Comparison of ENCODE assay signal across 1 cellular context in the genomic region with DNA sequence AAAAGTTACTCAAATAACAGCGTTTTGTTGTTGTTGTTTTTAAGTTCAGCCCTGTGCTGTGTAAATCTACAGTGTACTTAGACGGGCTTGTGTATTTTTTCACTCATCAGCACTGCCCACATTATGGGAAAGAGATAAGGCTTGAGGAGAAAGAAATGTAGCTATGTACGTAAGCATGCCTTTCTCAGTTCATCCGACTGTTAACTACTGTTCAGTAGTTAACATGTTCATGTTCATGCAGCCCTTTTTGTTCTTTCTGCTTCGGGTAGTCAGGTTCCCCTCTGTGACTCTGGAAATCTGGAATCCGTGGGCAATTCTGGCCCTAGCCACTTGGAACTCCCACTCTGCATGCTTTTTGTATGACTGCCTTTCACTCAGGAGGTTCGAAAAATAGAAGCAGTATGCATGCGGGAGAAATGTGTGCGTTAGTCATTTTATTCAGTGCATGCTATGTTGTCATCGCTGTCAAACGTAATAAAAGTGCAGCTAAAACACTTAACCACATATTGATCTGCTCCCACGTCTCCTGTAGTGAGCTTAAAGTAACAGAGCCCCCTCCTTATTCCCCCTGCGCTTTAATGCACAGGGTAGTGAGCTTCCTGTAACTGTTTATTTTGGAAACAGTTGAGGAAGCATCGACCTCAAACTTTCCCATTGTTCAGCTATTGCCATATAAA.
TF ChIP-seq lines count a peak whose summit lies in the region.

No MANE protein-coding gene starts in this region.

TF ChIP-seq in HEK293, 187 proteins besides CTCF, POLR2A, EP300 and RAD21 (continued from another document and continues in another):
- TF ChIP-seq, protein P1, sequence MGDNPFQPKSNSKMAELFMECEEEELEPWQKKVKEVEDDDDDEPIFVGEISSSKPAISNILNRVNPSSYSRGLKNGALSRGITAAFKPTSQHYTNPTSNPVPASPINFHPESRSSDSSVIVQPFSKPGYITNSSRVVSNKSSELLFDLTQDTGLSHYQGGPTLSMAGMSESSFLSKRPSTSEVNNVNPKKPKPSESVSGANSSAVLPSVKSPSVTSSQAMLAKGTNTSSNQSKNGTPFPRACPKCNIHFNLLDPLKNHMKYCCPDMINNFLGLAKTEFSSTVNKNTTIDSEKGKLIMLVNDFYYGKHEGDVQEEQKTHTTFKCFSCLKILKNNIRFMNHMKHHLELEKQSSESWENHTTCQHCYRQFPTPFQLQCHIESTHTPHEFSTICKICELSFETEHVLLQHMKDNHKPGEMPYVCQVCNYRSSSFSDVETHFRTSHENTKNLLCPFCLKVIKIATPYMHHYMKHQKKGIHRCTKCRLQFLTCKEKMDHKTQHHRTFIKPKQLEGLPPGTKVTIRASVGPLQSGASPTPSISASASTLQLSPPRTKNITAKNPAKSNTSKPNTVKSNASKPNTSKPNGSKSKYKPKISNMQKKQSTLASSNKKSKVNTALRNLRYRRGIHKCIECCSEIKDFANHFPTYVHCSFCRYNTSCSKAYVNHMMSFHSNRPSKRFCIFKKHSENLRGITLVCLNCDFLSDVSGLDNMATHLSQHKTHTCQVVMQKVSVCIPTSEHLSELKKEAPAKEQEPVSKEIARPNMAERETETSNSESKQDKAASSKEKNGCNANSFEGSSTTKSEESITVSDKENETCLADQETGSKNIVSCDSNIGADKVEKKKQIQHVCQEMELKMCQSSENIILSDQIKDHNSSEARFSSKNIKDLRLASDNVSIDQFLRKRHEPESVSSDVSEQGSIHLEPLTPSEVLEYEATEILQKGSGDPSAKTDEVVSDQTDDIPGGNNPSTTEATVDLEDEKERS (tag by site-specific recombination; IDR thresholded peaks at IDR 0.05) = no peak
- TF ChIP-seq ZEB2 (tag by site-specific recombination; IDR thresholded peaks at IDR 0.05) (0 out of 2 replicates have a peak, but pooled peaks have one; percentile 24), ZNF248 (tag by site-specific recombination; IDR thresholded peaks at IDR 0.05) (no peak), ZBTB8A (tag by site-specific recombination; IDR thresholded peaks at IDR 0.05) (0 out of 2 replicates have a peak, but pooled peaks have one; percentile 15), ZNF623 (tag by site-specific recombination; IDR thresholded peaks at IDR 0.05) (no peak), ZNF660 (tag by site-specific recombination; IDR thresholded peaks at IDR 0.05) (no peak), ZNF155 (tag by site-specific recombination; IDR thresholded peaks at IDR 0.05) (no peak), KLF10 (tag by site-specific recombination; IDR thresholded peaks at IDR 0.05) (0 out of 2 replicates have a peak, but pooled peaks have one; percentile 21), ZNF624 (tag by site-specific recombination; IDR thresholded peaks at IDR 0.05) (no peak), WT1 (tag by site-specific recombination; IDR thresholded peaks at IDR 0.05) (no peak), ZNF335 (tag by site-specific recombination; conservative IDR thresholded peaks at IDR 0.05) (peak; percentile 35; the same call in 1 of the 2 replicates), ZSCAN30 (tag by site-specific recombination; IDR thresholded peaks at IDR 0.05) (no peak), ZNF140 (tag by site-specific recombination; IDR thresholded peaks at IDR 0.05) (no peak), ZIC2 (tag by site-specific recombination; IDR thresholded peaks at IDR 0.05) (peak; percentile 72), ZNF23 (tag by site-specific recombination; IDR thresholded peaks at IDR 0.05; ENCODE audit: borderline replicate concordance) (no peak), ZNF174 (tag by site-specific recombination; IDR thresholded peaks at IDR 0.05) (no peak), ZNF792 (tag by site-specific recombination; IDR thresholded peaks at IDR 0.05) (peak; percentile 31; the same call in 1 of the 2 replicates), ZBTB17 (tag by site-specific recombination; IDR thresholded peaks at IDR 0.05) (peak; percentile 53), ZBTB21 (tag by site-specific recombination; IDR thresholded peaks at IDR 0.05) (peak; percentile 91), SP3 (tag by site-specific recombination; IDR thresholded peaks at IDR 0.05) (no peak), ZNF585B (tag by site-specific recombination; IDR thresholded peaks at IDR 0.05) (no peak), GLIS1 (tag by site-specific recombination; IDR thresholded peaks at IDR 0.05) (peak; percentile 53; the same call in 1 of the 2 replicates), ZNF843 (tag by site-specific recombination; IDR thresholded peaks at IDR 0.05) (peak; percentile 83), HOXA7 (CRISPR knock-in tag; IDR thresholded peaks at IDR 0.05; ENCODE audit: borderline replicate concordance) (no peak), ZNF626 (tag by site-specific recombination; IDR thresholded peaks at IDR 0.05) (no peak), ZNF561 (tag by site-specific recombination; IDR thresholded peaks at IDR 0.05; ENCODE audit: borderline replicate concordance) (no peak), ZNF654 (tag by site-specific recombination; IDR thresholded peaks at IDR 0.05; ENCODE audit: low read depth) (no peak), ZNF114 (tag by site-specific recombination; IDR thresholded peaks at IDR 0.05) (no peak)
- TF ChIP-seq, protein P2, sequence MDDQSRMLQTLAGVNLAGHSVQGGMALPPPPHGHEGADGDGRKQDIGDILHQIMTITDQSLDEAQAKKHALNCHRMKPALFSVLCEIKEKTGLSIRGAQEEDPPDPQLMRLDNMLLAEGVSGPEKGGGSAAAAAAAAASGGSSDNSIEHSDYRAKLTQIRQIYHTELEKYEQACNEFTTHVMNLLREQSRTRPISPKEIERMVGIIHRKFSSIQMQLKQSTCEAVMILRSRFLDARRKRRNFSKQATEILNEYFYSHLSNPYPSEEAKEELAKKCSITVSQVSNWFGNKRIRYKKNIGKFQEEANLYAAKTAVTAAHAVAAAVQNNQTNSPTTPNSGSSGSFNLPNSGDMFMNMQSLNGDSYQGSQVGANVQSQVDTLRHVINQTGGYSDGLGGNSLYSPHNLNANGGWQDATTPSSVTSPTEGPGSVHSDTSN (CRISPR knock-in tag; IDR thresholded peaks at IDR 0.05) = no peak
- TF ChIP-seq, protein P3, sequence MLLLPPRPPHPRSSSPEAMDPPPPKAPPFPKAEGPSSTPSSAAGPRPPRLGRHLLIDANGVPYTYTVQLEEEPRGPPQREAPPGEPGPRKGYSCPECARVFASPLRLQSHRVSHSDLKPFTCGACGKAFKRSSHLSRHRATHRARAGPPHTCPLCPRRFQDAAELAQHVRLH (tag by site-specific recombination; IDR thresholded peaks at IDR 0.05) = peak; percentile 67; the same call in 1 of the 2 replicates
- TF ChIP-seq, protein P4, sequence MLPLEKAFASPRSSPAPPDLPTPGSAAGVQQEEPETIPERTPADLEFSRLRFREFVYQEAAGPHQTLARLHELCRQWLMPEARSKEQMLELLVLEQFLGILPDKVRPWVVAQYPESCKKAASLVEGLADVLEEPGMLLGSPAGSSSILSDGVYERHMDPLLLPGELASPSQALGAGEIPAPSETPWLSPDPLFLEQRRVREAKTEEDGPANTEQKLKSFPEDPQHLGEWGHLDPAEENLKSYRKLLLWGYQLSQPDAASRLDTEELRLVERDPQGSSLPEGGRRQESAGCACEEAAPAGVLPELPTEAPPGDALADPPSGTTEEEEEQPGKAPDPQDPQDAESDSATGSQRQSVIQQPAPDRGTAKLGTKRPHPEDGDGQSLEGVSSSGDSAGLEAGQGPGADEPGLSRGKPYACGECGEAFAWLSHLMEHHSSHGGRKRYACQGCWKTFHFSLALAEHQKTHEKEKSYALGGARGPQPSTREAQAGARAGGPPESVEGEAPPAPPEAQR (tag by site-specific recombination; IDR thresholded peaks at IDR 0.05) = no peak
- TF ChIP-seq, protein P5, sequence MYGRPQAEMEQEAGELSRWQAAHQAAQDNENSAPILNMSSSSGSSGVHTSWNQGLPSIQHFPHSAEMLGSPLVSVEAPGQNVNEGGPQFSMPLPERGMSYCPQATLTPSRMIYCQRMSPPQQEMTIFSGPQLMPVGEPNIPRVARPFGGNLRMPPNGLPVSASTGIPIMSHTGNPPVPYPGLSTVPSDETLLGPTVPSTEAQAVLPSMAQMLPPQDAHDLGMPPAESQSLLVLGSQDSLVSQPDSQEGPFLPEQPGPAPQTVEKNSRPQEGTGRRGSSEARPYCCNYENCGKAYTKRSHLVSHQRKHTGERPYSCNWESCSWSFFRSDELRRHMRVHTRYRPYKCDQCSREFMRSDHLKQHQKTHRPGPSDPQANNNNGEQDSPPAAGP (tag by site-specific recombination; IDR thresholded peaks at IDR 0.05) = no peak
- TF ChIP-seq, protein P6, sequence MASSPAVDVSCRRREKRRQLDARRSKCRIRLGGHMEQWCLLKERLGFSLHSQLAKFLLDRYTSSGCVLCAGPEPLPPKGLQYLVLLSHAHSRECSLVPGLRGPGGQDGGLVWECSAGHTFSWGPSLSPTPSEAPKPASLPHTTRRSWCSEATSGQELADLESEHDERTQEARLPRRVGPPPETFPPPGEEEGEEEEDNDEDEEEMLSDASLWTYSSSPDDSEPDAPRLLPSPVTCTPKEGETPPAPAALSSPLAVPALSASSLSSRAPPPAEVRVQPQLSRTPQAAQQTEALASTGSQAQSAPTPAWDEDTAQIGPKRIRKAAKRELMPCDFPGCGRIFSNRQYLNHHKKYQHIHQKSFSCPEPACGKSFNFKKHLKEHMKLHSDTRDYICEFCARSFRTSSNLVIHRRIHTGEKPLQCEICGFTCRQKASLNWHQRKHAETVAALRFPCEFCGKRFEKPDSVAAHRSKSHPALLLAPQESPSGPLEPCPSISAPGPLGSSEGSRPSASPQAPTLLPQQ (tag by site-specific recombination; IDR thresholded peaks at IDR 0.05) = 0 out of 2 replicates have a peak, but pooled peaks have one; percentile 48
- TF ChIP-seq, protein P7, sequence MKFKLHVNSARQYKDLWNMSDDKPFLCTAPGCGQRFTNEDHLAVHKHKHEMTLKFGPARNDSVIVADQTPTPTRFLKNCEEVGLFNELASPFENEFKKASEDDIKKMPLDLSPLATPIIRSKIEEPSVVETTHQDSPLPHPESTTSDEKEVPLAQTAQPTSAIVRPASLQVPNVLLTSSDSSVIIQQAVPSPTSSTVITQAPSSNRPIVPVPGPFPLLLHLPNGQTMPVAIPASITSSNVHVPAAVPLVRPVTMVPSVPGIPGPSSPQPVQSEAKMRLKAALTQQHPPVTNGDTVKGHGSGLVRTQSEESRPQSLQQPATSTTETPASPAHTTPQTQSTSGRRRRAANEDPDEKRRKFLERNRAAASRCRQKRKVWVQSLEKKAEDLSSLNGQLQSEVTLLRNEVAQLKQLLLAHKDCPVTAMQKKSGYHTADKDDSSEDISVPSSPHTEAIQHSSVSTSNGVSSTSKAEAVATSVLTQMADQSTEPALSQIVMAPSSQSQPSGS (tag by site-specific recombination; IDR thresholded peaks at IDR 0.05; ENCODE audit: low read depth) = 0 out of 2 replicates have a peak, but pooled peaks have one; percentile 33
- TF ChIP-seq, protein P8, sequence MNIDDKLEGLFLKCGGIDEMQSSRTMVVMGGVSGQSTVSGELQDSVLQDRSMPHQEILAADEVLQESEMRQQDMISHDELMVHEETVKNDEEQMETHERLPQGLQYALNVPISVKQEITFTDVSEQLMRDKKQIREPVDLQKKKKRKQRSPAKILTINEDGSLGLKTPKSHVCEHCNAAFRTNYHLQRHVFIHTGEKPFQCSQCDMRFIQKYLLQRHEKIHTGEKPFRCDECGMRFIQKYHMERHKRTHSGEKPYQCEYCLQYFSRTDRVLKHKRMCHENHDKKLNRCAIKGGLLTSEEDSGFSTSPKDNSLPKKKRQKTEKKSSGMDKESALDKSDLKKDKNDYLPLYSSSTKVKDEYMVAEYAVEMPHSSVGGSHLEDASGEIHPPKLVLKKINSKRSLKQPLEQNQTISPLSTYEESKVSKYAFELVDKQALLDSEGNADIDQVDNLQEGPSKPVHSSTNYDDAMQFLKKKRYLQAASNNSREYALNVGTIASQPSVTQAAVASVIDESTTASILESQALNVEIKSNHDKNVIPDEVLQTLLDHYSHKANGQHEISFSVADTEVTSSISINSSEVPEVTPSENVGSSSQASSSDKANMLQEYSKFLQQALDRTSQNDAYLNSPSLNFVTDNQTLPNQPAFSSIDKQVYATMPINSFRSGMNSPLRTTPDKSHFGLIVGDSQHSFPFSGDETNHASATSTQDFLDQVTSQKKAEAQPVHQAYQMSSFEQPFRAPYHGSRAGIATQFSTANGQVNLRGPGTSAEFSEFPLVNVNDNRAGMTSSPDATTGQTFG (tag by site-specific recombination; IDR thresholded peaks at IDR 0.05; ENCODE audit: borderline replicate concordance) = no peak
- TF ChIP-seq, protein P9, sequence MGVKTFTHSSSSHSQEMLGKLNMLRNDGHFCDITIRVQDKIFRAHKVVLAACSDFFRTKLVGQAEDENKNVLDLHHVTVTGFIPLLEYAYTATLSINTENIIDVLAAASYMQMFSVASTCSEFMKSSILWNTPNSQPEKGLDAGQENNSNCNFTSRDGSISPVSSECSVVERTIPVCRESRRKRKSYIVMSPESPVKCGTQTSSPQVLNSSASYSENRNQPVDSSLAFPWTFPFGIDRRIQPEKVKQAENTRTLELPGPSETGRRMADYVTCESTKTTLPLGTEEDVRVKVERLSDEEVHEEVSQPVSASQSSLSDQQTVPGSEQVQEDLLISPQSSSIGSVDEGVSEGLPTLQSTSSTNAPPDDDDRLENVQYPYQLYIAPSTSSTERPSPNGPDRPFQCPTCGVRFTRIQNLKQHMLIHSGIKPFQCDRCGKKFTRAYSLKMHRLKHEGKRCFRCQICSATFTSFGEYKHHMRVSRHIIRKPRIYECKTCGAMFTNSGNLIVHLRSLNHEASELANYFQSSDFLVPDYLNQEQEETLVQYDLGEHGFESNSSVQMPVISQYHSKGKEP (tag by site-specific recombination; IDR thresholded peaks at IDR 0.05) = peak; percentile 89
- TF ChIP-seq, protein P10, sequence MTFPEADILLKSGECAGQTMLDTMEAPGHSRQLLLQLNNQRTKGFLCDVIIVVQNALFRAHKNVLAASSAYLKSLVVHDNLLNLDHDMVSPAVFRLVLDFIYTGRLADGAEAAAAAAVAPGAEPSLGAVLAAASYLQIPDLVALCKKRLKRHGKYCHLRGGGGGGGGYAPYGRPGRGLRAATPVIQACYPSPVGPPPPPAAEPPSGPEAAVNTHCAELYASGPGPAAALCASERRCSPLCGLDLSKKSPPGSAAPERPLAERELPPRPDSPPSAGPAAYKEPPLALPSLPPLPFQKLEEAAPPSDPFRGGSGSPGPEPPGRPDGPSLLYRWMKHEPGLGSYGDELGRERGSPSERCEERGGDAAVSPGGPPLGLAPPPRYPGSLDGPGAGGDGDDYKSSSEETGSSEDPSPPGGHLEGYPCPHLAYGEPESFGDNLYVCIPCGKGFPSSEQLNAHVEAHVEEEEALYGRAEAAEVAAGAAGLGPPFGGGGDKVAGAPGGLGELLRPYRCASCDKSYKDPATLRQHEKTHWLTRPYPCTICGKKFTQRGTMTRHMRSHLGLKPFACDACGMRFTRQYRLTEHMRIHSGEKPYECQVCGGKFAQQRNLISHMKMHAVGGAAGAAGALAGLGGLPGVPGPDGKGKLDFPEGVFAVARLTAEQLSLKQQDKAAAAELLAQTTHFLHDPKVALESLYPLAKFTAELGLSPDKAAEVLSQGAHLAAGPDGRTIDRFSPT (tag by site-specific recombination; IDR thresholded peaks at IDR 0.05) = no peak
- TF ChIP-seq, protein P11, sequence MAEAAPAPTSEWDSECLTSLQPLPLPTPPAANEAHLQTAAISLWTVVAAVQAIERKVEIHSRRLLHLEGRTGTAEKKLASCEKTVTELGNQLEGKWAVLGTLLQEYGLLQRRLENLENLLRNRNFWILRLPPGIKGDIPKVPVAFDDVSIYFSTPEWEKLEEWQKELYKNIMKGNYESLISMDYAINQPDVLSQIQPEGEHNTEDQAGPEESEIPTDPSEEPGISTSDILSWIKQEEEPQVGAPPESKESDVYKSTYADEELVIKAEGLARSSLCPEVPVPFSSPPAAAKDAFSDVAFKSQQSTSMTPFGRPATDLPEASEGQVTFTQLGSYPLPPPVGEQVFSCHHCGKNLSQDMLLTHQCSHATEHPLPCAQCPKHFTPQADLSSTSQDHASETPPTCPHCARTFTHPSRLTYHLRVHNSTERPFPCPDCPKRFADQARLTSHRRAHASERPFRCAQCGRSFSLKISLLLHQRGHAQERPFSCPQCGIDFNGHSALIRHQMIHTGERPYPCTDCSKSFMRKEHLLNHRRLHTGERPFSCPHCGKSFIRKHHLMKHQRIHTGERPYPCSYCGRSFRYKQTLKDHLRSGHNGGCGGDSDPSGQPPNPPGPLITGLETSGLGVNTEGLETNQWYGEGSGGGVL (tag by site-specific recombination; IDR thresholded peaks at IDR 0.05) = peak; percentile 81
